In the genomic region with DNA sequence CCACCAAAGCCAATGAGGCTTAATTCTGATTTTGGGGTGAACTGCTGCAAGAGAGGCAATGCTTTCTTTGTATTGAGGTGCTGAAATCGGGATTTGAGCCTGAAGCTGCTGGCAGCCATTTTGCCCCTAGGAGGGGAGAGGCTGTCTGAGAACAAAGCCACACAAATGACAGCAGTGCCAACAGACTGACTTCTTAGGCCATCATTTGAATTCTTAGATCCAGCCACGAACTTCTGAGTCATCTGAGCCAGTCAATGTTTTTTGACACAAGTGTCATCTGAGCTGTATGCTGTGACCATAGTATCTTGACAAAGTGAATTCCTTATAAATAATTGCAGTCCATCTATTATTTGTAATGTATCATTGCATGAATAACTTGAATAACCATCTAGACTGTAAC, we compare ENCODE assay signal across 1 cellular context.
TF ChIP-seq lines count a peak whose summit lies in the region.

No MANE protein-coding gene starts in this region.

TF ChIP-seq in H1, 55 proteins besides CTCF, POLR2A, EP300 and RAD21:
- TF ChIP-seq HDAC2 (IDR thresholded peaks at IDR 0.05; ENCODE audit: borderline replicate concordance in 1 of 2, low read depth in 2 of 2, low read length in 2 of 2) (no peak), YY1 (IDR thresholded peaks at IDR 0.05; ENCODE audit: low read depth, low read length) (peak; percentile 34; the same call in 1 of the 2 replicates)
